ENCODE assay signal across 10 cellular contexts in the genomic region with DNA sequence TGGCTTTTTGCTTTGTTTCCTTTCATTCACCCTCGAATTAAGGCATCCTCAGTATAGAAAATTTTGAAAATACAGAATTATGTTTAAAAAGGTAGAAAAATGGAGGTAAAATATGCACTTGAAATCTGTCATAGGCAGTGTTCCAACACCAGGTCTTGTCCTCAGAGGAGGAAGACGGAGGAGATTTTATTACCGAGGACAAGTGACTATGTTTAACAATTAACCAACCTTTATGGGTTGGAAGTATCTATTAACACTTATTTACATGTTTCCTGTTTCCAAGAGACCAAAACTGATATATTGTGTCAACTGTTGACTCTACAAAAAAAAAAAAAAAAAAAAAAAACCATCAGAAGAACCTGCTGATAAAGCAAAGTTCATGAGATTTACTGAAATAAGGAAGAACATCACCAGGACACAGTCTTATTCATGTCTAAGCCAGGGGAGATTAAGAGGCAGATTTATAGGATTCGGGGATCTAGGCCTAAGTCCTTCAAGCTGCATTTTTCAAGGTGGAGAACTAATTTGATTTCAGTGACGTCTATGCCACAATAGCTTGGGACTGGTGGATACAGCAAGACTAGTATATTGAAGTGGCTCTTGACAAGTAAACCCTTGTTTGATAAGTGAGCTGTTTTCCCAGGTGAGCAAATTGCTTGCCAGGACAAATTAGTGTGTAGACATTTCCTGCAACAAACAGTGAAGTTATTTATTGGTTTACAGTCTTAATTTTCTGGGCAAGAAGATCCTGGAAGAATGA.
DNase-seq lines count a peak whose midpoint lies in the region; ATAC-seq and TF ChIP-seq lines count a peak whose summit lies in the region.
"Had no signal": no experiment of that assay in that cellular context is flagged by ENCODE, and none has a peak within 500 bp of the region (broad histone marks: within the 10 kb centered on the region; RNA-seq: fewer than 3 reads in every experiment).

No MANE protein-coding gene starts in this region.

- no peak for TF ChIP-seq CTCF in heart left ventricle (IDR thresholded peaks at IDR 0.05)
- no peak for TF ChIP-seq CTCF in VCaP (conservative IDR thresholded peaks at IDR 0.05)
- no peak for TF ChIP-seq CTCF in lower lobe of right lung (IDR thresholded peaks at IDR 0.05)
- TF ChIP-seq CTCF in type B pancreatic cell (conservative IDR thresholded peaks at IDR 0.05): no peak

- WGBS in heart left ventricle, 4 donors: 56 to 66% (median 61%) methylated on average over 5 of the region's 5 CpGs

- H3K4me1 Mint-ChIP-seq in type B pancreatic cell (ENCODE audit: unreplicated experiment): peaks cover 42% of the 10 kb centered on the region

- H3K9me3 Mint-ChIP-seq in type B pancreatic cell: peaks cover 6% of the 10 kb centered on the region

- peak overlapping the region; percentile 19 for H3K4me3 Mint-ChIP-seq in type B pancreatic cell

- ATAC-seq in heart left ventricle (no peak), left ventricle myocardium superior (no peak), lower lobe of right lung (peak; percentile 56 to 71), GM19023 (IDR thresholded peaks at IDR 0.05; ENCODE audit: unreplicated experiment) (no peak), HG02571 (IDR thresholded peaks at IDR 0.05; ENCODE audit: unreplicated experiment) (no peak)

- H3K4me1 ChIP-seq in heart left ventricle (peaks cover 10 to 77% (median 59%) of the 10 kb centered on the region in 12 donors), lower lobe of right lung (peaks cover 60% of the 10 kb centered on the region)

- no peak for TF ChIP-seq POLR2A in heart left ventricle (IDR thresholded peaks at IDR 0.05)

- H3K27ac ChIP-seq in heart left ventricle (peak overlapping the region; percentile 24 to 97 (median 86)), VCaP (peak overlapping the region; percentile 78), lower lobe of right lung (peak overlapping the region; percentile 83)

- H3K9me3 ChIP-seq in heart left ventricle (peaks cover 0 to 6% (median 0%) of the 10 kb centered on the region in 12 donors), lower lobe of right lung (no peaks in the 10 kb centered on the region)

- no peaks in the 10 kb centered on the region for H3K27me3 ChIP-seq in heart left ventricle
- no peaks in the 10 kb centered on the region for H3K27me3 ChIP-seq in lower lobe of right lung (ENCODE audit: low read depth)

- intact Hi-C loops in heart left ventricle (cut with DNase I): loop anchor here in 1 of 10 donors (5.0 kb wide), 1 partner anchor 107 kb away; no protein-coding TSS in a partner anchor
- intact Hi-C loops in left ventricle myocardium superior (cut with micrococcal nuclease): no loop called here
- intact Hi-C loops in lower lobe of right lung (cut with DNase I): no loop called here

- H3K4me3 ChIP-seq in heart left ventricle (peak overlapping the region; percentile 3 to 61 (median 52)), lower lobe of right lung (peak overlapping the region; percentile 48)

- DNase-seq in heart left ventricle (no peak), left ventricle myocardium superior (no peak), lower lobe of right lung (no peak), type B pancreatic cell (ENCODE audit: extremely low spot score, unreplicated experiment) (no peak), HK-2 (ENCODE audit: unreplicated experiment) (no peak)
- DNase-seq: activated CD4-positive, alpha-beta T cell treated with anti-CD3 and anti-CD28 coated beads for 48 hours; stimulated activated CD4-positive, alpha-beta T cell treated with anti-CD3 and anti-CD28 coated beads, Interleukin-2, amount 100 ng/mL, for 24 hours had no signal

- H3K27me3 Mint-ChIP-seq in type B pancreatic cell: no peaks in the 10 kb centered on the region

- peak overlapping the region; percentile 82 for H3K27ac Mint-ChIP-seq in type B pancreatic cell

- H3K36me3 ChIP-seq in heart left ventricle: peaks cover 0 to 55% (median 11%) of the 10 kb centered on the region in 9 donors
- peaks cover 25% of the 10 kb centered on the region for H3K36me3 ChIP-seq in lower lobe of right lung

- H3K36me3 Mint-ChIP-seq in type B pancreatic cell: peaks cover 44% of the 10 kb centered on the region

Comparison
In these comparisons a context has a peak if more than half of its experiments do, and no peak if none do; other contexts are left out.
1. ATAC-seq: peak in lower lobe of right lung (2 of 2); none in heart left ventricle (0 of 4), left ventricle myocardium superior (single experiment), GM19023 (single experiment) and HG02571 (single experiment).
2. Peak in every context shown above with its lines, with median percentiles within 50 percentile points of each other: H3K27ac ChIP-seq.